11 cellular contexts compared by ENCODE assay signal in the genomic region with DNA sequence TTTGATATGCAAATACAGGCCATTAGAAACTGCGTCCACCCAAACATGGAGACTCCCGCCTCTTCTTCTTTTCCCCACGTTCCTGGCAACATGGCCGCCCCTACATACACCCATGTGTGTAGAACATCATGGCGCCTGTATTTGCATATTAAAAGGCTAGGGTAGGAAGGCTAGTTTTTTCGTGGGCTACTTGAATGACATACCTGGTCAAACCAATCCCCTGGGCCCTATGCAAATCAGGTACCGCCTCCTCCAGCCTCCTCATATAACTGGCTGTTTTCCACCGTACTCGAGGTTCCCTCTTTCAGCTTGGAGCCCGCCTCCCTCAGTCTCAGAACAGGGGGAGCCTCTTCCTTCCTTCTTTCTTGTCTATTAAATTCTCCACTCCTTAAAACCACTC. TPM values are rescaled to one million over a fixed set of nuclear protein-coding genes. Genes with fewer than 3 reads are reported as not detected.
A peak's percentile ranks its signal among the peaks of the same experiment; 100 is the strongest.
DNase-seq lines count a peak whose midpoint lies in the region; ATAC-seq and TF ChIP-seq lines count a peak whose summit lies in the region.
"Had no signal": no experiment of that assay in that cellular context is flagged by ENCODE, and none has a peak within 500 bp of the region (broad histone marks: within the 10 kb centered on the region; RNA-seq: fewer than 3 reads in every experiment).

No MANE protein-coding gene starts in this region.

- peaks cover 16% of the 10 kb centered on the region for H3K27me3 Mint-ChIP-seq in activated CD4-positive, alpha-beta T cell treated with anti-CD3 and anti-CD28 coated beads for 36 hours

- intact Hi-C loops in right cardiac atrium (cut with DNase I), result no loop called here
- intact Hi-C loops in stomach (cut with DNase I; ENCODE audit: low total_unique reads), result no loop called here
- intact Hi-C loops in PC-3 (cut with micrococcal nuclease), result loop anchor here (2.0 kb wide), 2 partner anchors 39 to 73 kb away; no protein-coding TSS in a partner anchor
- intact Hi-C loops in activated CD4-positive, alpha-beta T cell treated with anti-CD3 and anti-CD28 coated beads for 36 hours (cut with DNase I, micrococcal nuclease), result loop anchor here in 1 of 2 experiments (2.0 kb wide), 1 partner anchor 163 kb away; no protein-coding TSS in a partner anchor

- no peak for TF ChIP-seq EP300 in stomach (IDR thresholded peaks at IDR 0.05)

- H2AFZ ChIP-seq in PC-3 (ENCODE audit: low read length), result no peak overlapping the region
- H2AFZ ChIP-seq: PC-9 had no signal

- BruUV-seq in PC-3 (replicated peaks; lab: Mats Ljungman, UMichigan), result no TSS peak

- peak; percentile 27 for DNase-seq in NCI-H82 (lab: John Stamatoyannopoulos, UW)
- DNase-seq in NCI-H82 treated with DMSO at 0.1 percent for 48 hours (lab: John Stamatoyannopoulos, UW; ENCODE audit: unreplicated experiment), result no peak
- peak; percentile 66 for DNase-seq in RPMI8226
- DNase-seq in right cardiac atrium, result peak in 2 of 3 donors; percentile 68 to 70
- DNase-seq in stomach, result peak; percentile 35
- no peak for DNase-seq in PC-3
- DNase-seq in activated CD4-positive, alpha-beta T cell treated with anti-CD3 and anti-CD28 coated beads for 36 hours, result no peak
- no peak for DNase-seq in NCI-H1048 (lab: John Stamatoyannopoulos, UW)
- DNase-seq: kidney, PC-9 had no signal

- H3K9ac ChIP-seq in PC-3 (ENCODE audit: low read length), result no peak overlapping the region

- H3K36me3 Mint-ChIP-seq in activated CD4-positive, alpha-beta T cell treated with anti-CD3 and anti-CD28 coated beads for 36 hours (ENCODE audit: low read depth), result no peaks in the 10 kb centered on the region

- H3K36me3 ChIP-seq in stomach (no peaks in the 10 kb centered on the region), PC-3 (ENCODE audit: low read depth, low read length) (no peaks in the 10 kb centered on the region)

- no peaks in the 10 kb centered on the region for H3F3A ChIP-seq in PC-3 (ENCODE audit: low read length, unreplicated experiment)

- H3K9me3 Mint-ChIP-seq in activated CD4-positive, alpha-beta T cell treated with anti-CD3 and anti-CD28 coated beads for 36 hours (ENCODE audit: low read depth), result no peaks in the 10 kb centered on the region

- H3K27ac ChIP-seq in right cardiac atrium (ENCODE audit: low read length), result no peak overlapping the region
- peak overlapping the region in 2 of 5 donors; percentile 22 to 31 for H3K27ac ChIP-seq in stomach
- H3K27ac ChIP-seq in PC-3 (ENCODE audit: low read length), result no peak overlapping the region
- H3K27ac ChIP-seq: 22Rv1, PC-9 had no signal

- no peak for TF ChIP-seq CTCF in stomach (IDR thresholded peaks at IDR 0.05)
- no peak for TF ChIP-seq CTCF in PC-3 (conservative IDR thresholded peaks at IDR 0.05; ENCODE audit: low read depth, low read length)

- H3K27me3 ChIP-seq in right cardiac atrium (ENCODE audit: control insufficient read depth, insufficient read depth) (peaks cover 1% of the 10 kb centered on the region), stomach (peaks cover 0 to 6% (median 5%) of the 10 kb centered on the region in 3 donors), PC-3 (ENCODE audit: low read length) (peaks cover 65% of the 10 kb centered on the region)

- POLR2A ChIA-PET in PC-3 (lab: Charles Lee; ENCODE audit: unreplicated experiment), result no interaction called here
- POLR2A ChIA-PET in activated CD4-positive, alpha-beta T cell treated with anti-CD3 and anti-CD28 coated beads for 36 hours (lab: Charles Lee), result no interaction called here

- CTCF ChIA-PET in PC-3 (lab: Charles Lee), result interaction anchor here (1.7 kb wide), 1 partner anchor 153 kb away, joined by 6 read pairs; no protein-coding TSS in a partner anchor
- CTCF ChIA-PET in activated CD4-positive, alpha-beta T cell treated with anti-CD3 and anti-CD28 coated beads for 36 hours (lab: Charles Lee), result interaction anchor here (0.6 to 2.4 kb wide), 10 partner anchors 23 to 302 kb away, joined by 3 to 16 read pairs (median 3); no protein-coding TSS in a partner anchor

- no peak overlapping the region for H3K4me2 ChIP-seq in PC-3 (ENCODE audit: low read length)
- H3K4me2 ChIP-seq: PC-9 had no signal

- WGBS in right cardiac atrium, result 63% methylated on average over 10 of the region's 10 CpGs
- WGBS in stomach, 5 donors, result 53 to 68% (median 65%) methylated on average over 10 of the region's 10 CpGs

- ATAC-seq in right cardiac atrium, result peak; percentile 74 to 76
- ATAC-seq in PC-3, result no peak
- no peak for ATAC-seq in activated CD4-positive, alpha-beta T cell treated with anti-CD3 and anti-CD28 coated beads for 36 hours

- H3K4me3 Mint-ChIP-seq in activated CD4-positive, alpha-beta T cell treated with anti-CD3 and anti-CD28 coated beads for 36 hours, result no peak overlapping the region

- peaks cover 2% of the 10 kb centered on the region for H3K4me1 Mint-ChIP-seq in activated CD4-positive, alpha-beta T cell treated with anti-CD3 and anti-CD28 coated beads for 36 hours

- H3K9me3 ChIP-seq in right cardiac atrium (ENCODE audit: control insufficient read depth, low read length) (no peaks in the 10 kb centered on the region), stomach (peaks cover 0 to 4% (median 0%) of the 10 kb centered on the region in 4 donors), PC-3 (ENCODE audit: low read length) (peaks cover 7% of the 10 kb centered on the region; the same call in 1 of the 2 replicates)

- H3K27ac Mint-ChIP-seq in activated CD4-positive, alpha-beta T cell treated with anti-CD3 and anti-CD28 coated beads for 36 hours, result no peak overlapping the region

- H4K20me1 ChIP-seq in PC-3 (ENCODE audit: low read length), result no peaks in the 10 kb centered on the region

- TF ChIP-seq POLR2A in stomach (IDR thresholded peaks at IDR 0.05), result no peak

- H3K4me1 ChIP-seq in right cardiac atrium (ENCODE audit: control insufficient read depth, insufficient read depth, low read length), result no peaks in the 10 kb centered on the region
- H3K4me1 ChIP-seq in stomach, result peaks cover 0 to 3% (median 0%) of the 10 kb centered on the region in 4 donors
- no peaks in the 10 kb centered on the region for H3K4me1 ChIP-seq in PC-3 (ENCODE audit: insufficient read depth, low read length)

- H3K4me3 ChIP-seq in right cardiac atrium (ENCODE audit: low read length) (no peak overlapping the region), stomach (peak overlapping the region in 2 of 4 donors; percentile 15 to 24), PC-3 (ENCODE audit: low read length) (no peak overlapping the region)
- H3K4me3 ChIP-seq: PC-9 had no signal

- no peaks in the 10 kb centered on the region for H3K9me2 ChIP-seq in PC-3 (replicated peaks; ENCODE audit: low read length)

- H3K79me2 ChIP-seq in PC-3 (ENCODE audit: low read length), result no peaks in the 10 kb centered on the region

RNA-seq across cellular contexts. Expression of gene CD300LB, which starts 0.8 kb away (rescaled TPM):
- total RNA-seq in right cardiac atrium (under 1 TPM in 1 of 4 donors, not detected in 3; 0.09 TPM), stomach (not detected), PC-3 (2014; rRNA removed) (not detected in 2 replicates)
- polyA plus RNA-seq in right cardiac atrium (0.09 TPM), stomach (under 1 TPM in 1 of 3 donors, not detected in 2; 0.25 TPM)
- total RNA-seq in activated CD4-positive, alpha-beta T cell treated with anti-CD3 and anti-CD28 coated beads for 36 hours, result not detected
- total RNA-seq: PC-9 had no signal

RNA-seq across cellular contexts. Expression of gene CD300C, which starts 13.8 kb away (rescaled TPM):
- total RNA-seq in right cardiac atrium (1 to 10 TPM in 3 of 4 donors, under 1 TPM in 1; 0.62 to 2.1 (median 1.5) TPM), stomach (1 to 10 TPM in 1 of 5 donors, not detected in 4; 1.6 TPM), PC-3 (2014; rRNA removed) (not detected in 2 replicates)
- polyA plus RNA-seq in right cardiac atrium (0.11 TPM), stomach (under 1 TPM in 2 of 3 donors, not detected in 1; 0.13 to 0.75 TPM)
- not detected for total RNA-seq in activated CD4-positive, alpha-beta T cell treated with anti-CD3 and anti-CD28 coated beads for 36 hours
- total RNA-seq: PC-9 had no signal

RNA-seq across cellular contexts. Expression of gene CD300H, which starts 35.2 kb away (rescaled TPM):
- not detected for total RNA-seq in right cardiac atrium
- polyA plus RNA-seq in right cardiac atrium, result not detected
- total RNA-seq in stomach, result not detected
- not detected for polyA plus RNA-seq in stomach
- not detected in 2 replicates for total RNA-seq in PC-3 (2014; rRNA removed)
- not detected for total RNA-seq in activated CD4-positive, alpha-beta T cell treated with anti-CD3 and anti-CD28 coated beads for 36 hours
- total RNA-seq: PC-9 had no signal

RNA-seq across cellular contexts. Expression of gene CD300LD, which starts 60.0 kb away (rescaled TPM):
- total RNA-seq in right cardiac atrium (not detected), stomach (not detected), PC-3 (2014; rRNA removed) (not detected in 2 replicates)
- polyA plus RNA-seq in right cardiac atrium (not detected), stomach (not detected)
- total RNA-seq in activated CD4-positive, alpha-beta T cell treated with anti-CD3 and anti-CD28 coated beads for 36 hours, result under 1 TPM in 1 of 2 experiments, not detected in 1; 0.18 TPM
- total RNA-seq: kidney, PC-9 had no signal

Comparison
In these comparisons a context has a peak if more than half of its experiments do, and no peak if none do; other contexts are left out.
1. DNase-seq: peak in NCI-H82 (single experiment), RPMI8226 (single experiment), right cardiac atrium (2 of 3) and stomach (single experiment); none in NCI-H82 treated with DMSO at 0.1 percent for 48 hours (single experiment), PC-3 (single experiment), activated CD4-positive, alpha-beta T cell treated with anti-CD3 and anti-CD28 coated beads for 36 hours (single experiment) and NCI-H1048 (single experiment).
2. ATAC-seq: peak in right cardiac atrium (2 of 2); none in PC-3 (single experiment) and activated CD4-positive, alpha-beta T cell treated with anti-CD3 and anti-CD28 coated beads for 36 hours (single experiment).